In genomic region chr7:74195160-74195860, GRCh38 we compare ENCODE assay signal across 7 cellular contexts. TPM values are rescaled to one million over a fixed set of nuclear protein-coding genes. Genes with fewer than 3 reads are reported as not detected.
DNase-seq lines count a peak whose midpoint lies in the region; ATAC-seq and TF ChIP-seq lines count a peak whose summit lies in the region.
"Not testable (repeated sequence)": the region's sequence is repeated elsewhere in the genome, so short reads cannot be mapped to it uniquely, and the experiment has no call there.

No MANE protein-coding gene starts in this region.

- TF ChIP-seq CTCF in activated CD8-positive, alpha-beta T cell treated with anti-CD3 and anti-CD28 coated beads for 36 hours (IDR thresholded peaks at IDR 0.05) = not testable (repeated sequence)

- not testable (repeated sequence) for H3K27me3 Mint-ChIP-seq in activated CD8-positive, alpha-beta T cell treated with anti-CD3 and anti-CD28 coated beads for 36 hours; central memory CD8-positive, alpha-beta T cell; naive thymus-derived CD8-positive, alpha-beta T cell; stimulated activated naive CD8-positive, alpha-beta T cell treated with anti-CD3 and anti-CD28 coated beads, Interleukin-15, Interleukin-2, amounts not matched to agents 100 ng/mL and 50 ng/mL, for 24 hours

- not testable (repeated sequence) for H3K9me3 Mint-ChIP-seq in activated CD8-positive, alpha-beta T cell treated with anti-CD3 and anti-CD28 coated beads for 36 hours; activated naive CD4-positive, alpha-beta T cell treated with anti-CD3 and anti-CD28 coated beads, Interleukin-2, amount 50 U/mL, for 72 hours; central memory CD8-positive, alpha-beta T cell; naive thymus-derived CD8-positive, alpha-beta T cell; stimulated activated naive CD8-positive, alpha-beta T cell treated with anti-CD3 and anti-CD28 coated beads, Interleukin-15, Interleukin-2, amounts not matched to agents 100 ng/mL and 50 ng/mL, for 24 hours

- POLR2A ChIA-PET in activated CD8-positive, alpha-beta T cell treated with anti-CD3 and anti-CD28 coated beads for 36 hours (lab: Charles Lee) = interaction anchor here (1.0 to 3.2 kb wide), 6 partner anchors 11 to 112 kb away, joined by 4 to 23 read pairs (median 6); partner anchors contain the start of gene LIMK1
- POLR2A ChIA-PET in naive thymus-derived CD8-positive, alpha-beta T cell (lab: Charles Lee) = not testable (repeated sequence)

- DNase-seq in MV-4-11 (lab: John Stamatoyannopoulos, UW) (peak; percentile 22), left cardiac atrium (peak; percentile 6)
- peak; percentile 46 for DNase-seq in activated CD8-positive, alpha-beta T cell treated with anti-CD3 and anti-CD28 coated beads for 36 hours
- not testable (repeated sequence) for DNase-seq in activated naive CD4-positive, alpha-beta T cell treated with anti-CD3 and anti-CD28 coated beads, Interleukin-2, amount 50 U/mL, for 72 hours (ENCODE audit: low spot score in 2 of 2); central memory CD8-positive, alpha-beta T cell (ENCODE audit: low spot score in 2 of 2)
- peak in 3 of 10 donors; percentile 23 to 43 (median 33) for DNase-seq in naive thymus-derived CD8-positive, alpha-beta T cell

- not testable (repeated sequence) for H3K4me3 Mint-ChIP-seq in activated CD8-positive, alpha-beta T cell treated with anti-CD3 and anti-CD28 coated beads for 36 hours; stimulated activated naive CD8-positive, alpha-beta T cell treated with anti-CD3 and anti-CD28 coated beads, Interleukin-15, Interleukin-2, amounts not matched to agents 100 ng/mL and 50 ng/mL, for 24 hours
- H3K4me3 Mint-ChIP-seq in central memory CD8-positive, alpha-beta T cell = peak overlapping the region; percentile 40
- H3K4me3 Mint-ChIP-seq in naive thymus-derived CD8-positive, alpha-beta T cell = peak overlapping the region in 8 of 10 donors; percentile 15 to 75 (median 62)

- peak overlapping the region; percentile 83 for H3K27ac Mint-ChIP-seq in activated CD8-positive, alpha-beta T cell treated with anti-CD3 and anti-CD28 coated beads for 36 hours
- peak overlapping the region; percentile 47 to 90 for H3K27ac Mint-ChIP-seq in activated naive CD4-positive, alpha-beta T cell treated with anti-CD3 and anti-CD28 coated beads, Interleukin-2, amount 50 U/mL, for 72 hours
- peak overlapping the region; percentile 61 for H3K27ac Mint-ChIP-seq in central memory CD8-positive, alpha-beta T cell (ENCODE audit: low read depth)
- peak overlapping the region; percentile 60 to 94 (median 84) for H3K27ac Mint-ChIP-seq in naive thymus-derived CD8-positive, alpha-beta T cell
- peak overlapping the region; percentile 85 for H3K27ac Mint-ChIP-seq in stimulated activated naive CD8-positive, alpha-beta T cell treated with anti-CD3 and anti-CD28 coated beads, Interleukin-15, Interleukin-2, amounts not matched to agents 100 ng/mL and 50 ng/mL, for 24 hours

- CTCF ChIA-PET in activated CD8-positive, alpha-beta T cell treated with anti-CD3 and anti-CD28 coated beads for 36 hours (lab: Charles Lee) = not testable (repeated sequence)

- H3K36me3 Mint-ChIP-seq in activated CD8-positive, alpha-beta T cell treated with anti-CD3 and anti-CD28 coated beads for 36 hours (ENCODE audit: low read depth) = peaks cover 56% of the 10 kb centered on the region
- H3K36me3 Mint-ChIP-seq in activated naive CD4-positive, alpha-beta T cell treated with anti-CD3 and anti-CD28 coated beads, Interleukin-2, amount 50 U/mL, for 72 hours = peaks cover 8 to 28% of the 10 kb centered on the region in 2 donors
- H3K36me3 Mint-ChIP-seq in central memory CD8-positive, alpha-beta T cell (ENCODE audit: insufficient read depth) = peaks cover 72% of the 10 kb centered on the region
- H3K36me3 Mint-ChIP-seq in naive thymus-derived CD8-positive, alpha-beta T cell = peaks cover 0 to 79% (median 7%) of the 10 kb centered on the region in 3 donors
- peaks cover 65% of the 10 kb centered on the region for H3K36me3 Mint-ChIP-seq in stimulated activated naive CD8-positive, alpha-beta T cell treated with anti-CD3 and anti-CD28 coated beads, Interleukin-15, Interleukin-2, amounts not matched to agents 100 ng/mL and 50 ng/mL, for 24 hours (ENCODE audit: low read depth)

- peaks cover 24% of the 10 kb centered on the region for H3K4me1 Mint-ChIP-seq in activated CD8-positive, alpha-beta T cell treated with anti-CD3 and anti-CD28 coated beads for 36 hours (ENCODE audit: low read depth)
- peaks cover 11% of the 10 kb centered on the region for H3K4me1 Mint-ChIP-seq in central memory CD8-positive, alpha-beta T cell
- peaks cover 6 to 32% (median 27%) of the 10 kb centered on the region in 4 donors for H3K4me1 Mint-ChIP-seq in naive thymus-derived CD8-positive, alpha-beta T cell
- H3K4me1 Mint-ChIP-seq in stimulated activated naive CD8-positive, alpha-beta T cell treated with anti-CD3 and anti-CD28 coated beads, Interleukin-15, Interleukin-2, amounts not matched to agents 100 ng/mL and 50 ng/mL, for 24 hours (ENCODE audit: low read depth) = peaks cover 20% of the 10 kb centered on the region

- intact Hi-C loops in activated CD8-positive, alpha-beta T cell treated with anti-CD3 and anti-CD28 coated beads for 36 hours (cut with micrococcal nuclease); left cardiac atrium (cut with DNase I): not testable (repeated sequence)

- peak; percentile 62 for ATAC-seq in activated CD8-positive, alpha-beta T cell treated with anti-CD3 and anti-CD28 coated beads for 36 hours
- not testable (repeated sequence) for ATAC-seq in activated naive CD4-positive, alpha-beta T cell treated with anti-CD3 and anti-CD28 coated beads, Interleukin-2, amount 50 U/mL, for 72 hours
- peak; percentile 78 for ATAC-seq in central memory CD8-positive, alpha-beta T cell (replicated peaks; ENCODE audit: extremely low read depth, poor library complexity, severe bottlenecking)
- ATAC-seq in left cardiac atrium = peak; percentile 28 to 38
- ATAC-seq in naive thymus-derived CD8-positive, alpha-beta T cell = peak; percentile 62 to 67

RNA-seq across cellular contexts. Expression of gene LAT2, which starts 14.5 kb away (rescaled TPM):
- total RNA-seq in activated CD8-positive, alpha-beta T cell treated with anti-CD3 and anti-CD28 coated beads for 36 hours = 1 to 10 TPM; 2.4 to 3.2 TPM
- 1 to 10 TPM; 7.7 to 9.6 TPM for total RNA-seq in activated naive CD4-positive, alpha-beta T cell treated with anti-CD3 and anti-CD28 coated beads, Interleukin-2, amount 50 U/mL, for 72 hours
- total RNA-seq in left cardiac atrium = 1 to 10 TPM; 4.2 to 5.6 TPM
- total RNA-seq in naive thymus-derived CD8-positive, alpha-beta T cell = 1 to 10 TPM; 5.8 to 6.4 TPM
- 1 to 10 TPM in 1 of 3 donors, under 1 TPM in 2; 0.57 to 2.3 (median 0.97) TPM for polyA plus RNA-seq in naive thymus-derived CD8-positive, alpha-beta T cell

RNA-seq across cellular contexts. Expression of gene EIF4H, which starts 21.2 kb away (rescaled TPM):
- total RNA-seq in activated CD8-positive, alpha-beta T cell treated with anti-CD3 and anti-CD28 coated beads for 36 hours = 100 to 1,000 TPM; 461 to 464 TPM
- total RNA-seq in activated naive CD4-positive, alpha-beta T cell treated with anti-CD3 and anti-CD28 coated beads, Interleukin-2, amount 50 U/mL, for 72 hours = 100 to 1,000 TPM; 255 to 470 TPM
- 100 to 1,000 TPM; 163 to 219 TPM for total RNA-seq in left cardiac atrium
- total RNA-seq in naive thymus-derived CD8-positive, alpha-beta T cell = 100 to 1,000 TPM; 217 to 231 TPM
- 100 to 1,000 TPM; 219 to 239 (median 221) TPM for polyA plus RNA-seq in naive thymus-derived CD8-positive, alpha-beta T cell

RNA-seq across cellular contexts. Expression of gene RFC2, which starts 58.9 kb away (rescaled TPM):
- 10 to 100 TPM; 90.7 to 91.8 TPM for total RNA-seq in activated CD8-positive, alpha-beta T cell treated with anti-CD3 and anti-CD28 coated beads for 36 hours
- total RNA-seq in activated naive CD4-positive, alpha-beta T cell treated with anti-CD3 and anti-CD28 coated beads, Interleukin-2, amount 50 U/mL, for 72 hours = 10 to 100 TPM; 80.1 to 84.5 TPM
- 10 to 100 TPM; 13.8 to 14.3 TPM for total RNA-seq in left cardiac atrium
- total RNA-seq in naive thymus-derived CD8-positive, alpha-beta T cell = 10 to 100 TPM; 15.6 to 16.4 TPM
- polyA plus RNA-seq in naive thymus-derived CD8-positive, alpha-beta T cell = 10 to 100 TPM; 20.3 to 26.1 (median 22.5) TPM

Comparison
In these comparisons a context has a peak if more than half of its experiments do, and no peak if none do; other contexts are left out.
1. RNA of gene RFC2, which starts 58.9 kb away (total RNA-seq): 90.7 to 91.8 TPM in activated CD8-positive, alpha-beta T cell treated with anti-CD3 and anti-CD28 coated beads for 36 hours and 80.1 to 84.5 TPM in activated naive CD4-positive, alpha-beta T cell treated with anti-CD3 and anti-CD28 coated beads, Interleukin-2, amount 50 U/mL, for 72 hours; 15.6 to 16.4 TPM in naive thymus-derived CD8-positive, alpha-beta T cell and 13.8 to 14.3 TPM in left cardiac atrium; every median in the first group is over 4 times any median in the second.
2. Peak in every context shown above with its lines, with median percentiles within 50 percentile points of each other: H3K27ac Mint-ChIP-seq.